In genomic region chr6:113858067-113858604, GRCh38 we compare ENCODE assay signal across 8 cellular contexts.
DNase-seq lines count a peak whose midpoint lies in the region; ATAC-seq and TF ChIP-seq lines count a peak whose summit lies in the region.

No MANE protein-coding gene starts in this region.

- ATAC-seq in GM18511 (IDR thresholded peaks at IDR 0.05; ENCODE audit: unreplicated experiment): peak; percentile 2
- ATAC-seq in GM19324 (IDR thresholded peaks at IDR 0.05; ENCODE audit: low FRiP score, unreplicated experiment): no peak

- DNase-seq in AG04449 (ENCODE audit: low read depth, low spot score) (no peak), NCI-H345 treated with DMSO at 0.1 percent for 48 hours (lab: John Stamatoyannopoulos, UW; ENCODE audit: unreplicated experiment) (peak; percentile 66), astrocyte of the spinal cord (ENCODE audit: low read depth, low spot score) (peak; percentile 65), smooth muscle cell of the brain vasculature (ENCODE audit: low read depth, low spot score) (peak; percentile 13), GF-D8 (lab: John Stamatoyannopoulos, UW) (no peak)

- TF ChIP-seq CTCF in AG04449 (IDR thresholded peaks at IDR 0.05; ENCODE audit: insufficient read depth, low read length, missing control alignments) (no peak), astrocyte of the spinal cord (IDR thresholded peaks at IDR 0.05; ENCODE audit: low read depth, low read length) (no peak)

- CTCF ChIA-PET in AG04449 (lab: Yijun Ruan, JAX): interaction anchor here (0.6 to 3.1 kb wide), 52 partner anchors 8 to 1079 kb away, joined by 3 to 19 read pairs (median 4); no protein-coding TSS in a partner anchor

- in situ Hi-C loops in astrocyte of the spinal cord (cut with HindIII; ENCODE audit: low sequenced_read_pairs): no loop called here

- H3K4me3 ChIP-seq in AG04449 (ENCODE audit: low read depth, low read length): peak overlapping the region; percentile 99
- peak overlapping the region; percentile 98 for H3K4me3 ChIP-seq in astrocyte of the spinal cord (ENCODE audit: low read depth, low read length)
- peak overlapping the region; percentile 96 for H3K4me3 ChIP-seq in iPS-18c (ENCODE audit: insufficient read depth, low read depth, low read length)

- POLR2A ChIA-PET in AG04449 (lab: Yijun Ruan, JAX): interaction anchor here (0.6 to 2.6 kb wide), 20 partner anchors 11 to 981 kb away, joined by 3 to 19 read pairs (median 4); no protein-coding TSS in a partner anchor

- peaks cover 4% of the 10 kb centered on the region for H3K9me3 ChIP-seq in iPS-18c (ENCODE audit: control insufficient read depth, insufficient read depth, low read length)

Comparison
In these comparisons a context has a peak if more than half of its experiments do, and no peak if none do; other contexts are left out.
1. DNase-seq: peak in NCI-H345 treated with DMSO at 0.1 percent for 48 hours (single experiment), astrocyte of the spinal cord (single experiment) and smooth muscle cell of the brain vasculature (single experiment); none in AG04449 (single experiment) and GF-D8 (single experiment).
2. Peak in every context shown above with its lines, with median percentiles within 50 percentile points of each other: H3K4me3 ChIP-seq.